Comparison of ENCODE assay signal across 9 cellular contexts in the genomic region with DNA sequence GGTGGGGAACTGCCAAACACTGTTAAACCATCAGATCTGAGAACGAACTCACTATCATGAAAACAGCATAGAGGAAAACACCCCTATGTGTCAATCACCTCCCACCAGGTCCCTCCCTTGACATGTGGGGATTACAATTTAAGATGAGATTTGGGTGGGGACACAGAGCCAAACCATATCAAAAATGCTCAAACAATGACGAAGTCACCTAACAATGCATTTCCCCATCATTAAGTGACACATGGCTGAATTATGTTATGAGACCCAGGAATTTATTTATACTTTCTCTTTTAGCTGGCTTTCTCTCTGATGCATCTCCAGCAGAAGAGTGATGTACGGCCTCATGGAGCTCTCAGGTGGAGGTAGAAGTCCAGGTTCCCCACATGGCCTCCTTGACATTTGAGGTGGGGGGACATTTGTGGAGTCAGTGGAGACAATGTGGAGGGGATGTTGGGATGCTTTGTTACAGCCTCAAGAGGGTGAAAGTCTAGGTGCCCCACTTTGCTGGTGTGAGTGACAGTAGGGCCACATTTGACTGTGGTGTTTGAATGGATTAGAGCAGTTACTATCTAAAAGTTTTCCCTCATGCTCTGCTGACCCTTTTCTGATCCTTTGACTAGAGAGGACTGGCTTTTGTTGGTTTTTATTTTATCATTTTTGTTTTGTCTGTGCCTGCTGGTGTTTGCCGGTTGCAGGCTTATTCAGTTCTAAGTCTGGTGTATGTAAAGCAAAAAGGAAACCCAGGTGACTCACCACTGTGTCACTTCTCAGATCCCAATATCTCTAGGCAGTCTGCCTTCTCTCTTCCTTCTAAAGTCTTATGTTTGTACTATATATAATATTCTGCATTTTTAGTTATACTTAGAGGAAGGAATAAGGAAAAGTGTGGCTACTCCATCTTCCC. TPM values are rescaled to one million over a fixed set of nuclear protein-coding genes. Genes with fewer than 3 reads are reported as not detected.
DNase-seq lines count a peak whose midpoint lies in the region; ATAC-seq and TF ChIP-seq lines count a peak whose summit lies in the region.
"Had no signal": no experiment of that assay in that cellular context is flagged by ENCODE, and none has a peak within 500 bp of the region (broad histone marks: within the 10 kb centered on the region; RNA-seq: fewer than 3 reads in every experiment).

No MANE protein-coding gene starts in this region.

- CTCF ChIA-PET in activated CD4-positive, alpha-beta T cell treated with anti-CD3 and anti-CD28 coated beads for 36 hours (lab: Charles Lee), result interaction anchor here (1.2 to 1.8 kb wide), 2 partner anchors 14 kb away, joined by 3 to 5 read pairs; no protein-coding TSS in a partner anchor

- ATAC-seq in activated CD4-positive, alpha-beta T cell treated with anti-CD3 and anti-CD28 coated beads for 36 hours, result peak; percentile 98
- ATAC-seq in HG03432 (IDR thresholded peaks at IDR 0.05; ENCODE audit: unreplicated experiment), result peak; percentile 88
- ATAC-seq in activated naive CD8-positive, alpha-beta T cell treated with anti-CD3 and anti-CD28 coated beads, Interleukin-2, amount 10 ng/mL, durations not matched to agents 7 days and 5 days (ENCODE audit: low read depth), result peak; percentile 60
- ATAC-seq in HG02678 (IDR thresholded peaks at IDR 0.05; ENCODE audit: unreplicated experiment), result no peak

- H3K27ac Mint-ChIP-seq in activated CD4-positive, alpha-beta T cell treated with anti-CD3 and anti-CD28 coated beads for 36 hours, result peak overlapping the region; percentile 30
- no peak overlapping the region for H3K27ac Mint-ChIP-seq in activated naive CD8-positive, alpha-beta T cell treated with anti-CD3 and anti-CD28 coated beads, Interleukin-2, amount 10 ng/mL, durations not matched to agents 7 days and 5 days

- POLR2A ChIA-PET in activated CD4-positive, alpha-beta T cell treated with anti-CD3 and anti-CD28 coated beads for 36 hours (lab: Charles Lee), result no interaction called here
- POLR2A ChIA-PET in activated naive CD8-positive, alpha-beta T cell treated with anti-CD3 and anti-CD28 coated beads, Interleukin-2, amount 10 ng/mL, durations not matched to agents 7 days and 5 days (lab: Charles Lee), result no interaction called here

- peaks cover 19% of the 10 kb centered on the region for H3K4me1 Mint-ChIP-seq in activated CD4-positive, alpha-beta T cell treated with anti-CD3 and anti-CD28 coated beads for 36 hours
- peaks cover 14% of the 10 kb centered on the region for H3K4me1 Mint-ChIP-seq in activated naive CD8-positive, alpha-beta T cell treated with anti-CD3 and anti-CD28 coated beads, Interleukin-2, amount 10 ng/mL, durations not matched to agents 7 days and 5 days

- no peaks in the 10 kb centered on the region for H3K27me3 ChIP-seq in sigmoid colon

- TF ChIP-seq POLR2A in sigmoid colon (IDR thresholded peaks at IDR 0.05), result no peak

- H3K27ac ChIP-seq in sigmoid colon, result no peak overlapping the region

- no peaks in the 10 kb centered on the region for H3K36me3 ChIP-seq in sigmoid colon

- peaks cover 21% of the 10 kb centered on the region for H3K27me3 Mint-ChIP-seq in activated CD4-positive, alpha-beta T cell treated with anti-CD3 and anti-CD28 coated beads for 36 hours
- H3K27me3 Mint-ChIP-seq in activated naive CD8-positive, alpha-beta T cell treated with anti-CD3 and anti-CD28 coated beads, Interleukin-2, amount 10 ng/mL, durations not matched to agents 7 days and 5 days, result peaks cover 23% of the 10 kb centered on the region

- H3K9me3 Mint-ChIP-seq in activated CD4-positive, alpha-beta T cell treated with anti-CD3 and anti-CD28 coated beads for 36 hours (ENCODE audit: low read depth), result no peaks in the 10 kb centered on the region
- no peaks in the 10 kb centered on the region for H3K9me3 Mint-ChIP-seq in activated naive CD8-positive, alpha-beta T cell treated with anti-CD3 and anti-CD28 coated beads, Interleukin-2, amount 10 ng/mL, durations not matched to agents 7 days and 5 days

- H3K36me3 Mint-ChIP-seq in activated CD4-positive, alpha-beta T cell treated with anti-CD3 and anti-CD28 coated beads for 36 hours (ENCODE audit: low read depth), result no peaks in the 10 kb centered on the region
- no peaks in the 10 kb centered on the region for H3K36me3 Mint-ChIP-seq in activated naive CD8-positive, alpha-beta T cell treated with anti-CD3 and anti-CD28 coated beads, Interleukin-2, amount 10 ng/mL, durations not matched to agents 7 days and 5 days

- TF ChIP-seq CTCF in sigmoid colon (IDR thresholded peaks at IDR 0.05), result no peak

- H3K4me3 Mint-ChIP-seq in activated CD4-positive, alpha-beta T cell treated with anti-CD3 and anti-CD28 coated beads for 36 hours, result no peak overlapping the region
- no peak overlapping the region for H3K4me3 Mint-ChIP-seq in activated naive CD8-positive, alpha-beta T cell treated with anti-CD3 and anti-CD28 coated beads, Interleukin-2, amount 10 ng/mL, durations not matched to agents 7 days and 5 days

- WGBS in sigmoid colon, 2 donors, result 77 to 84% methylated on average over 4 of the region's 4 CpGs

- H3K4me1 ChIP-seq in sigmoid colon, result no peaks in the 10 kb centered on the region

- intact Hi-C loops in activated CD4-positive, alpha-beta T cell treated with anti-CD3 and anti-CD28 coated beads for 36 hours (cut with DNase I, micrococcal nuclease), result loop anchor here in 1 of 2 experiments (5.0 kb wide), 1 partner anchor 83 kb away; no protein-coding TSS in a partner anchor
- intact Hi-C loops in sigmoid colon (cut with DNase I), result no loop called here

- H3K9me3 ChIP-seq in sigmoid colon, result no peaks in the 10 kb centered on the region

- no peak overlapping the region for H3K4me3 ChIP-seq in sigmoid colon

- peak; percentile 40 for DNase-seq in activated CD4-positive, alpha-beta T cell treated with anti-CD3 and anti-CD28 coated beads for 36 hours
- no peak for DNase-seq in activated CD4-positive, alpha-beta T cell treated with anti-CD3 and anti-CD28 coated beads, Interleukin-2, amount 50 U/mL, for 4 hours
- DNase-seq in activated naive CD8-positive, alpha-beta T cell treated with anti-CD3 and anti-CD28 coated beads, Interleukin-2, amount 10 ng/mL, durations not matched to agents 7 days and 5 days, result no peak
- peak; percentile 56 for DNase-seq in renal cortical epithelial cell (ENCODE audit: low read depth)
- DNase-seq in sigmoid colon, result no peak
- no peak for DNase-seq in central memory CD4-positive, alpha-beta T cell

- no peak for TF ChIP-seq EP300 in sigmoid colon (IDR thresholded peaks at IDR 0.05)

RNA-seq across cellular contexts. Expression of a gene that starts 18.5 kb away (rescaled TPM):
- 1 to 10 TPM; 1.2 to 1.6 TPM for total RNA-seq in activated CD4-positive, alpha-beta T cell treated with anti-CD3 and anti-CD28 coated beads for 36 hours
- total RNA-seq in activated naive CD8-positive, alpha-beta T cell treated with anti-CD3 and anti-CD28 coated beads, Interleukin-2, amount 10 ng/mL, durations not matched to agents 7 days and 5 days, result 1 to 10 TPM; 5.6 to 6.2 TPM
- total RNA-seq in renal cortical epithelial cell (20.2 and 21.2 TPM in 2 replicates), sigmoid colon (10 to 100 TPM in 2 of 4 donors, 1 to 10 TPM in 2; 5.8 to 16.3 (median 9.7) TPM)
- 1 to 10 TPM; 2.3 to 6.8 (median 4.2) TPM for polyA plus RNA-seq in sigmoid colon

RNA-seq across cellular contexts. Expression of a gene that starts 38.3 kb away (rescaled TPM):
- total RNA-seq in activated CD4-positive, alpha-beta T cell treated with anti-CD3 and anti-CD28 coated beads for 36 hours, result not detected
- not detected for total RNA-seq in activated naive CD8-positive, alpha-beta T cell treated with anti-CD3 and anti-CD28 coated beads, Interleukin-2, amount 10 ng/mL, durations not matched to agents 7 days and 5 days
- total RNA-seq in renal cortical epithelial cell, result 0.35 and 2.7 TPM in 2 replicates
- total RNA-seq in sigmoid colon, result not detected
- under 1 TPM in 1 of 3 donors, not detected in 2; 0.07 TPM for polyA plus RNA-seq in sigmoid colon
- total RNA-seq: T-helper 1 cell treated with Interleukin-12 subunit alpha and Interleukin-12 subunit beta and Interleukin-4 antibody, amounts not matched to agents 30 ng/mL and 1 ng/mL, for 36 hours had no signal

Comparison
In these comparisons a context has a peak if more than half of its experiments do, and no peak if none do; other contexts are left out.
1. DNase-seq: peak in activated CD4-positive, alpha-beta T cell treated with anti-CD3 and anti-CD28 coated beads for 36 hours (single experiment) and renal cortical epithelial cell (single experiment); none in activated CD4-positive, alpha-beta T cell treated with anti-CD3 and anti-CD28 coated beads, Interleukin-2, amount 50 U/mL, for 4 hours (0 of 2), activated naive CD8-positive, alpha-beta T cell treated with anti-CD3 and anti-CD28 coated beads, Interleukin-2, amount 10 ng/mL, durations not matched to agents 7 days and 5 days (single experiment), sigmoid colon (single experiment) and central memory CD4-positive, alpha-beta T cell (single experiment).